Comparison of ENCODE assay signal across 9 cellular contexts in genomic region chr16:29700253-29700987, GRCh38. TPM values are rescaled to one million over a fixed set of nuclear protein-coding genes. Genes with fewer than 3 reads are reported as not detected.
A peak's percentile ranks its signal among the peaks of the same experiment; 100 is the strongest.
DNase-seq lines count a peak whose midpoint lies in the region; ATAC-seq, FAIRE-seq and TF ChIP-seq lines count a peak whose summit lies in the region.
"Had no signal": no experiment of that assay in that cellular context is flagged by ENCODE, and none has a peak within 500 bp of the region (broad histone marks: within the 10 kb centered on the region; RNA-seq: fewer than 3 reads in every experiment).

No MANE protein-coding gene starts in this region.

- H3K18ac ChIP-seq in neuronal stem cell (ENCODE audit: low read length), result peak overlapping the region; percentile 48

- H3K27ac Mint-ChIP-seq in activated T-helper 17 cell treated with anti-CD3 and anti-CD28 coated beads, Interleukin-2, amount 50 U/mL, for 72 hours, result peak overlapping the region; percentile 92

- peak overlapping the region; percentile 43 for H4K8ac ChIP-seq in neuronal stem cell (ENCODE audit: low read depth, low read length)

- peaks cover 21% of the 10 kb centered on the region for H3K4me1 Mint-ChIP-seq in activated T-helper 17 cell treated with anti-CD3 and anti-CD28 coated beads, Interleukin-2, amount 50 U/mL, for 72 hours

- H2AK5ac ChIP-seq in neuronal stem cell (ENCODE audit: low read depth, low read length), result no peak overlapping the region

- DNase-seq in DMS 273 (lab: John Stamatoyannopoulos, UW; ENCODE audit: unreplicated experiment) (peak; percentile 91), Kasumi-1 (lab: John Stamatoyannopoulos, UW) (peak; percentile 38 to 64), RCC 7860 (ENCODE audit: low spot score) (peak; percentile 61), fibroblast of pulmonary artery (ENCODE audit: low read depth) (peak; percentile 93), neuronal stem cell (ENCODE audit: low spot score) (peak; percentile 67), stromal cell of bone marrow (ENCODE audit: low read depth) (peak; percentile 83)

- peak overlapping the region; percentile 90 for H3K4me3 Mint-ChIP-seq in activated T-helper 17 cell treated with anti-CD3 and anti-CD28 coated beads, Interleukin-2, amount 50 U/mL, for 72 hours

- H3K4ac ChIP-seq in neuronal stem cell (ENCODE audit: low read length), result no peak overlapping the region

- no peak overlapping the region for H3K14ac ChIP-seq in neuronal stem cell (ENCODE audit: low read length)

- peaks cover 9 to 12% of the 10 kb centered on the region in 2 donors for H3K9me3 ChIP-seq in neuronal stem cell (replicated peaks in 1 of 2; ENCODE audit: control insufficient read depth in 2 of 2, insufficient read depth in 1 of 2, low read depth in 1 of 2, low read length in 2 of 2)

- no peaks in the 10 kb centered on the region for H3K27me3 ChIP-seq in neuronal stem cell (ENCODE audit: control insufficient read depth in 3 of 3, insufficient read depth in 3 of 3, low read depth in 1 of 3, low read length in 3 of 3)

- H3K4me2 ChIP-seq in neuronal stem cell (ENCODE audit: insufficient read depth, low read length, poor library complexity, severe bottlenecking), result peak overlapping the region; percentile 11

- no peak overlapping the region for H2BK15ac ChIP-seq in neuronal stem cell (ENCODE audit: low read length)

- no peak for FAIRE-seq in RCC 7860 (lab: Jason Lieb, UNC)
- FAIRE-seq: TTC549 had no signal

- peaks cover 7% of the 10 kb centered on the region for H3K79me1 ChIP-seq in neuronal stem cell (ENCODE audit: low read depth, low read length)

- H2BK5ac ChIP-seq in neuronal stem cell (ENCODE audit: low read length), result no peak overlapping the region

- H3K27ac ChIP-seq in neuronal stem cell (replicated peaks; ENCODE audit: low read length), result no peak overlapping the region

- H3K9ac ChIP-seq in neuronal stem cell (ENCODE audit: low read depth, low read length, poor library complexity), result no peak overlapping the region

- H2BK12ac ChIP-seq in neuronal stem cell (ENCODE audit: low read length), result no peak overlapping the region

- peak; percentile 84 for TF ChIP-seq CTCF in fibroblast of pulmonary artery (IDR thresholded peaks at IDR 0.05; ENCODE audit: low read length, missing control alignments)

- H3K36me3 Mint-ChIP-seq in activated T-helper 17 cell treated with anti-CD3 and anti-CD28 coated beads, Interleukin-2, amount 50 U/mL, for 72 hours (ENCODE audit: low read depth), result no peaks in the 10 kb centered on the region

- peaks cover 0 to 2% of the 10 kb centered on the region in 2 donors for H3K4me1 ChIP-seq in neuronal stem cell (ENCODE audit: control insufficient read depth in 2 of 2, insufficient read depth in 1 of 2, low read depth in 1 of 2, low read length in 2 of 2)

- ATAC-seq in activated T-helper 17 cell treated with anti-CD3 and anti-CD28 coated beads, Interleukin-2, amount 50 U/mL, for 72 hours (replicated peaks), result peak; percentile 53
- ATAC-seq in HG03378 (IDR thresholded peaks at IDR 0.05; ENCODE audit: unreplicated experiment), result no peak

- no peak overlapping the region for H2AFZ ChIP-seq in neuronal stem cell (ENCODE audit: low read length)

- no peak overlapping the region for H3K23ac ChIP-seq in neuronal stem cell (ENCODE audit: low read depth, low read length, poor library complexity)

- H3K9me3 Mint-ChIP-seq in activated T-helper 17 cell treated with anti-CD3 and anti-CD28 coated beads, Interleukin-2, amount 50 U/mL, for 72 hours, result no peaks in the 10 kb centered on the region

- H2BK120ac ChIP-seq in neuronal stem cell (ENCODE audit: low read depth, low read length), result no peak overlapping the region

- H3K27me3 Mint-ChIP-seq in activated T-helper 17 cell treated with anti-CD3 and anti-CD28 coated beads, Interleukin-2, amount 50 U/mL, for 72 hours, result no peaks in the 10 kb centered on the region

- no CpG with 5 or more reads among the region's 14 CpGs for WGBS in neuronal stem cell (ENCODE audit: extremely low coverage in 2 of 2, insufficient read length in 2 of 2, insufficient replicate concordance in 1 of 2), 2 donors

- H3K36me3 ChIP-seq in neuronal stem cell (replicated peaks in 1 of 2; ENCODE audit: control insufficient read depth in 2 of 2, insufficient read depth in 2 of 2, low read length in 2 of 2), result peaks cover 12 to 17% of the 10 kb centered on the region in 2 donors

- H4K91ac ChIP-seq in neuronal stem cell (ENCODE audit: low read depth, low read length, poor library complexity), result no peak overlapping the region

- H3K4me3 ChIP-seq in fibroblast of pulmonary artery (replicated peaks; ENCODE audit: low read depth, low read length), result no peak overlapping the region
- no peak overlapping the region for H3K4me3 ChIP-seq in neuronal stem cell (ENCODE audit: low read length in 2 of 2)

RNA-seq across cellular contexts. Expression of gene QPRT, which starts 21.4 kb away (rescaled TPM):
- 1 to 10 TPM; 3.2 to 4.3 TPM for total RNA-seq in activated T-helper 17 cell treated with anti-CD3 and anti-CD28 coated beads, Interleukin-2, amount 50 U/mL, for 72 hours
- polyA plus RNA-seq in neuronal stem cell (2013, experiment 1 of 2), result 165 TPM
- 168 TPM for polyA plus RNA-seq in neuronal stem cell (2013, experiment 2 of 2)

RNA-seq across cellular contexts. Expression of gene SPN, which starts 37.4 kb away (rescaled TPM):
- 100 to 1,000 TPM; 137 to 173 TPM for total RNA-seq in activated T-helper 17 cell treated with anti-CD3 and anti-CD28 coated beads, Interleukin-2, amount 50 U/mL, for 72 hours
- 0.25 TPM for polyA plus RNA-seq in neuronal stem cell (2013, experiment 1 of 2)
- polyA plus RNA-seq in neuronal stem cell (2013, experiment 2 of 2), result 0.17 TPM

RNA-seq across cellular contexts. Expression of gene C16orf54, which starts 45.4 kb away (rescaled TPM):
- total RNA-seq in activated T-helper 17 cell treated with anti-CD3 and anti-CD28 coated beads, Interleukin-2, amount 50 U/mL, for 72 hours, result 10 to 100 TPM; 15.9 to 23.5 TPM
- not detected for polyA plus RNA-seq in neuronal stem cell (2013, experiment 1 of 2)
- not detected for polyA plus RNA-seq in neuronal stem cell (2013, experiment 2 of 2)
